Comparison of ENCODE assay signal across 13 cellular contexts in genomic region chr4:76666940-76667532, GRCh38.
DNase-seq lines count a peak whose midpoint lies in the region; ATAC-seq and TF ChIP-seq lines count a peak whose summit lies in the region.
"Had no signal": no experiment of that assay in that cellular context is flagged by ENCODE, and none has a peak within 500 bp of the region (broad histone marks: within the 10 kb centered on the region; RNA-seq: fewer than 3 reads in every experiment).

No MANE protein-coding gene starts in this region.

- H3K36me3 ChIP-seq in HCT116 (ENCODE audit: control insufficient read depth in 1 of 2, insufficient read depth in 2 of 2, low read length in 2 of 2) (no peaks in the 10 kb centered on the region), right atrium auricular region (no peaks in the 10 kb centered on the region), testis (ENCODE audit: low read depth, missing control alignments) (no peaks in the 10 kb centered on the region)
- H3K36me3 ChIP-seq: lower lobe of right lung had no signal

- TF ChIP-seq RAD21 in HCT116 (IDR thresholded peaks at IDR 0.05; ENCODE audit: low read depth), result no peak

- H3K27me3 ChIP-seq in HCT116 (ENCODE audit: insufficient read depth, low read length), result no peaks in the 10 kb centered on the region
- H3K27me3 ChIP-seq in right atrium auricular region, result no peaks in the 10 kb centered on the region
- no peaks in the 10 kb centered on the region for H3K27me3 ChIP-seq in testis

- H3K9me2 ChIP-seq in HCT116 (ENCODE audit: insufficient read depth), result no peaks in the 10 kb centered on the region

- POLR2A ChIA-PET in HCT116 (lab: Charles Lee), result no interaction called here

- RAD21 ChIA-PET in HCT116 (lab: Charles Lee; ENCODE audit: low non-redundant PET in 1 of 2, low total read pairs in 2 of 2, uncharacterized antibody in 2 of 2, unreplicated experiment in 2 of 2), result no interaction called here

- no peak overlapping the region for H3K4me2 ChIP-seq in HCT116 (ENCODE audit: low read length)
- H3K4me2 ChIP-seq: PC-9 had no signal

- H3K4me1 ChIP-seq in HCT116 (ENCODE audit: control insufficient read depth in 1 of 2, insufficient read depth in 2 of 2, low read length in 2 of 2) (peaks cover 26 to 38% of the 10 kb centered on the region in 2 experiments), right atrium auricular region (peaks cover 0 to 9% of the 10 kb centered on the region in 2 donors), testis (no peaks in the 10 kb centered on the region)
- H3K4me1 ChIP-seq: parathyroid adenoma had no signal

- H3K9ac ChIP-seq in HCT116 (ENCODE audit: low read length), result no peak overlapping the region
- H3K9ac ChIP-seq: parathyroid adenoma had no signal

- H3K4me3 ChIP-seq in HCT116 (replicated peaks in 1 of 2; ENCODE audit: low read depth in 1 of 2, low read length in 2 of 2), result no peak overlapping the region
- no peak overlapping the region for H3K4me3 ChIP-seq in fibroblast of the aortic adventitia (ENCODE audit: low read depth, low read length)
- H3K4me3 ChIP-seq in right atrium auricular region, result no peak overlapping the region
- H3K4me3 ChIP-seq in testis, result no peak overlapping the region
- H3K4me3 ChIP-seq: lower lobe of right lung, PC-9 had no signal

- WGBS in testis, 2 donors, result 73 to 78% methylated on average over 5 of the region's 5 CpGs

- H3K9me3 ChIP-seq in HCT116 (ENCODE audit: control insufficient read depth in 1 of 2, insufficient read depth in 1 of 2, low read depth in 1 of 2, low read length in 2 of 2) (no peaks in the 10 kb centered on the region), right atrium auricular region (no peaks in the 10 kb centered on the region), testis (no peaks in the 10 kb centered on the region)
- H3K9me3 ChIP-seq: lower lobe of right lung had no signal

- CTCF ChIA-PET in HCT116 (lab: Charles Lee), result no interaction called here

- TF ChIP-seq CTCF in HCT116 (IDR thresholded peaks at IDR 0.05 in 2 of 3, conservative IDR thresholded peaks at IDR 0.05 in 1 of 3; ENCODE audit: borderline replicate concordance in 1 of 3, insufficient read depth in 1 of 3, low read depth in 2 of 3, low read length in 2 of 3), result no peak
- no peak for TF ChIP-seq CTCF in fibroblast of the aortic adventitia (IDR thresholded peaks at IDR 0.05; ENCODE audit: insufficient read depth, low read length)
- no peak for TF ChIP-seq CTCF in right atrium auricular region (IDR thresholded peaks at IDR 0.05)
- no peak for TF ChIP-seq CTCF in testis (IDR thresholded peaks at IDR 0.05)

- H3K27ac ChIP-seq in HCT116 (ENCODE audit: low read depth, low read length) (no peak overlapping the region), right atrium auricular region (no peak overlapping the region), testis (no peak overlapping the region)
- H3K27ac ChIP-seq: parathyroid adenoma had no signal

- BruUV-seq in HCT116 (replicated peaks; lab: Mats Ljungman, UMichigan), result no TSS peak

- no peaks in the 10 kb centered on the region for H4K20me1 ChIP-seq in HCT116 (ENCODE audit: insufficient read depth)

- H3K79me2 ChIP-seq in HCT116 (ENCODE audit: insufficient read depth, low read length), result no peaks in the 10 kb centered on the region
- H3K79me2 ChIP-seq: parathyroid adenoma had no signal

- no peak for TF ChIP-seq POLR2A in HCT116 (IDR thresholded peaks at IDR 0.05; ENCODE audit: borderline replicate concordance, extremely low read depth, insufficient read depth, insufficient read length)
- TF ChIP-seq POLR2A in testis (IDR thresholded peaks at IDR 0.05), result no peak

- intact Hi-C loops in HCT116 (cut with micrococcal nuclease) (no loop called here), testis (cut with DNase I; ENCODE audit: low total_unique reads) (no loop called here)

- DNase-seq in HCT116 (ENCODE audit: low read depth, low spot score) (no peak), HT-29 (ENCODE audit: low spot score) (peak; percentile 17), fibroblast of the aortic adventitia (ENCODE audit: low read depth) (peak; percentile 12), right atrium auricular region (ENCODE audit: low spot score) (no peak), testis (no peak), hippocampal formation (lab: John Stamatoyannopoulos, UW) (no peak), NCI-H2029 (lab: John Stamatoyannopoulos, UW) (no peak)
- DNase-seq: activated naive CD8-positive, alpha-beta T cell treated with anti-CD3 and anti-CD28 coated beads, Interleukin-2, amount 10 ng/mL, durations not matched to agents 7 days and 5 days; Kasumi-1; lower lobe of right lung; PC-9 had no signal

- ATAC-seq in GM18867 (IDR thresholded peaks at IDR 0.05; ENCODE audit: unreplicated experiment), result peak; percentile 77
- no peak for ATAC-seq in HCT116
- ATAC-seq: lower lobe of right lung had no signal

- peak overlapping the region; percentile 86 for H2AFZ ChIP-seq in HCT116 (ENCODE audit: low read depth, low read length, poor library complexity, severe bottlenecking)
- H2AFZ ChIP-seq: parathyroid adenoma, PC-9 had no signal

TF ChIP-seq in HCT116, 20 proteins besides CTCF, POLR2A, EP300 and RAD21:
- TF ChIP-seq ZFX (IDR thresholded peaks at IDR 0.05) (no peak), JUND (IDR thresholded peaks at IDR 0.05) (no peak), TCF7L2 (IDR thresholded peaks at IDR 0.05; ENCODE audit: borderline replicate concordance, extremely low read depth, insufficient read depth, insufficient read length) (no peak), EGR1 (IDR thresholded peaks at IDR 0.05; ENCODE audit: low read depth) (no peak), MAX (IDR thresholded peaks at IDR 0.05) (no peak), ZBTB33 (IDR thresholded peaks at IDR 0.05; ENCODE audit: extremely low read depth, insufficient replicate concordance, low read length) (no peak)

Comparison
In these comparisons a context has a peak if more than half of its experiments do, and no peak if none do; other contexts are left out.
1. DNase-seq: peak in HT-29 (single experiment) and fibroblast of the aortic adventitia (single experiment); none in HCT116 (single experiment), right atrium auricular region (single experiment), testis (single experiment), hippocampal formation (0 of 2) and NCI-H2029 (single experiment).